25 cellular contexts compared by ENCODE assay signal in the genomic region with DNA sequence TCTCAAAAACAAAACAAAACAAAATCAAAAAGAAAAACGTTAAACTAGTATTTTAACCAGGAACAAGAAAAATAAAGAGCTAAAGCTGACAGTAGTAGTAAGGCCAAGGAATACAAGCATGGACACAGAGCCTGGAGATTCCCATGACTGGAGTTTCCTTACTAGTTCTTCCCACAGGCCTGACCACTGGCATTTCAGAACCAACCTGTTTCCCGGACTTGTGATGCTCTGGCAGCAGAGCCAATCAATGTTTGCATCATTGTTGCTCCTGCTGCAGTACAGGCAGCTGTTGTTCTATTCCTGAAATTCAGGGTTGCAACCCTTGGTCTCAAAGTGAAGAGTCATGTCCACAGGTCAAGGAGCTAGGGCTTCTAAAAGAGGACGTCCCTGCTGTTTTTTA.
"Had no signal": no experiment of that assay in that cellular context is flagged by ENCODE, and none has a peak within 500 bp of the region (broad histone marks: within the 10 kb centered on the region; RNA-seq: fewer than 3 reads in every experiment).

No MANE protein-coding gene starts in this region.

- ATAC-seq: K562, Panc1, PC-3, SK-N-SH treated with all-trans-retinoic acid at 6 μM for 48 hours had no signal

- H3K27me3 ChIP-seq: MG63, SJCRH30 had no signal

- H3K27me3 Mint-ChIP-seq: IgD-negative memory B cell had no signal

- H3K4me1 Mint-ChIP-seq: IgD-negative memory B cell had no signal

- H3K27ac ChIP-seq: HL-60, KMS-11, RWPE1, SJCRH30 had no signal

- H3K4me2 ChIP-seq: KMS-11 had no signal

- H3K4me3 Mint-ChIP-seq: IgD-negative memory B cell had no signal

- H3K4me3 ChIP-seq: K562, MG63, SJCRH30 had no signal

- H3K9ac ChIP-seq: KMS-11 had no signal

- DNase-seq: Kasumi-1; MG63; NCI-H1092 treated with DMSO at 0.1 percent for 48 hours; NCI-H1436; NCI-H187; NCI-H2029; NCI-H2081 treated with DMSO at 0.1 percent for 48 hours; NCI-H2171; NCI-H226; NCI-H446; NCI-H510A; NCI-H524 treated with DMSO at 0.1 percent for 48 hours; NCI-H69; NCI-H774; NK-92 treated with Interleukin-12 subunit alpha and Interleukin-12 subunit beta, amount 100 ng/mL, for 24 hours; PC-3; SHP77 treated with DMSO at 0.1 percent for 48 hours; SJCRH30 had no signal

- H3K36me3 ChIP-seq: MG63, SJCRH30 had no signal

- H3K27ac Mint-ChIP-seq: IgD-negative memory B cell had no signal

- H3K9me3 ChIP-seq: MG63, SJCRH30 had no signal
